ENCODE assay signal across 8 cellular contexts in the genomic region with DNA sequence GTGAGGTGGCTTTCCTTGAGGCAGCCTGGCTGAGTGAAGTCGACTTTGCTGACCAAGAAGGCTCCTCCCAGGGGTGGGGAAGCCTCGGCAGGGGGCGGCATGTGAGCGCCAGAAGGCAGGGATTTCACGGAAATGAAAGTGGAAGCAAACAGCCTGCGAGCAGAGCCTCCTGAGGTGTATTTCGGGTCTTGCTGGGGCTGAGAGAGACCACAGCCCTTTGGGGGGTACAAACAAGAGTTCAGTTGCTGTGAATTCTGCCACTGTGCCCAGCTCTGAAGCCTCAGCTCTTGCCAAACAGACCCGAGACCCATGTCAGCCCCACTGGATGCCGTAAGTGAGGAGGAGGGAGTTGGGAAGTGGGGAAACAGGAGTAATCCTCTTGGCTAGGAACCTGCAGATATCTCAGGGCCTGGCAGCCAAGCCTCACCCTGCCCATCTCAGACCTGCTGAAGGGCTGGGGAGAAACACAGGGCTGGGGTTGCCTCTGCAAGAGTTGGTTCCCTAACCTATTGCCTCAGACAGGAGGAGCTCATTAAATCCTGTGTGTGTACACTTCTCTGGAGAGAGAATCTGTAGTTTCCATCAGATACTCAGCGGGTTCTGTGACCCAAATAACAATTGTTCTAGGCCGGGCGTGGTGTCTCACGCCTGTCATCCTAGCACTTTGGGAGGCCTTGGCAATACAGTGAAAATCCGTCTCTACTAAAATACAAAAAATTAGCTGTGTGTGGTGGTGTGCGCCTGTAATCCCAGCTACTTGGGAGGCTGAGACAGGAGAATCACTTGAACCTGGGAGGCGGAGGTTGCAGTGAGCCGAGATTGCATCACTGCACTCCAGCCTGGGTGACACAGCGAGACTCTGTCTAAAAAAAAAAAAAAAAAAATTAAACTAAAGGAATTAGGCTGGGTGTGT. TPM values are rescaled to one million over a fixed set of nuclear protein-coding genes. Genes with fewer than 3 reads are reported as not detected.
DNase-seq lines count a peak whose midpoint lies in the region; ATAC-seq, FAIRE-seq and TF ChIP-seq lines count a peak whose summit lies in the region.

A gene (plus strand): TSS at position 146 of the 913 bp plus-strand sequence. CDS start 164 bp downstream, at position 310.

- H3K9ac ChIP-seq in K562 (ENCODE audit: insufficient read depth in 1 of 2, low read depth in 2 of 2, low read length in 2 of 2) (peak within 1 kb of the TSS; percentile 86 to 90), skeletal muscle tissue (ENCODE audit: low read depth in 1 of 3, low read length in 3 of 3) (peak within 1 kb of the TSS; percentile 90 to 96 (median 92))

- H3K27ac ChIP-seq in K562 (ENCODE audit: extremely low read depth, low read depth, low read length) (peak within 1 kb of the TSS; percentile 82), skeletal muscle tissue (ENCODE audit: low read depth, low read length) (peak within 1 kb of the TSS; percentile 89)

- TF ChIP-seq POLR2A in K562 (conservative IDR thresholded peaks at IDR 0.05): peak; percentile 71

- peaks cover 28% of the 10 kb centered on the region for H3K36me3 ChIP-seq in K562 (ENCODE audit: control insufficient read depth, insufficient read depth, low read length)
- H3K36me3 ChIP-seq in skeletal muscle tissue (ENCODE audit: control insufficient read depth in 3 of 3, insufficient read depth in 3 of 3, low read length in 3 of 3): peaks cover 12 to 19% (median 15%) of the 10 kb centered on the region in 3 donors

- FAIRE-seq in K562 (lab: Jason Lieb, UNC): peak; percentile 90

- POLR2A ChIA-PET in K562 (lab: Yijun Ruan, JAX): interaction anchor here (1.5 to 2.1 kb wide), 3 partner anchors 9 to 309 kb away, joined by 5 to 26 read pairs (median 9); a partner anchor contains a TSS

- TF ChIP-seq RAD21 in K562 (CRISPR knock-in tag; conservative IDR thresholded peaks at IDR 0.05 in 1 of 2, IDR thresholded peaks at IDR 0.05 in 1 of 2): peak; percentile 76 to 86

- in situ Hi-C loops in K562 (cut with MboI): no loop called here

- BruUV-seq in K562 (replicated peaks; lab: Mats Ljungman, UMichigan): no TSS peak

- H3K4me2 ChIP-seq in K562 (ENCODE audit: insufficient read depth, low read length): peak within 1 kb of the TSS; percentile 98

- peaks cover 11 to 22% of the 10 kb centered on the region in 2 experiments for H3K4me1 ChIP-seq in K562 (replicated peaks in 1 of 2; ENCODE audit: control insufficient read depth in 2 of 2, insufficient read depth in 2 of 2, low read length in 2 of 2)
- peaks cover 7 to 11% (median 10%) of the 10 kb centered on the region in 3 donors for H3K4me1 ChIP-seq in skeletal muscle tissue (ENCODE audit: control insufficient read depth in 3 of 3, insufficient read depth in 3 of 3, low read length in 3 of 3)

- intact Hi-C loops in K562 (cut with micrococcal nuclease): loop anchor here (1.0 kb wide), 1 partner anchor 17 kb away; no protein-coding TSS in a partner anchor

- peak within 1 kb of the TSS; percentile 98 for H2AFZ ChIP-seq in K562 (ENCODE audit: low read depth, low read length)

- DNase-seq in DMS53 treated with DMSO at 0.1 percent for 48 hours (lab: John Stamatoyannopoulos, UW; ENCODE audit: unreplicated experiment) (peak; percentile 80), NCI-H128 (lab: John Stamatoyannopoulos, UW; ENCODE audit: unreplicated experiment) (peak; percentile 7), UCSD-AML1 (lab: John Stamatoyannopoulos, UW; ENCODE audit: unreplicated experiment) (peak; percentile 84), K562 (ENCODE audit: extremely low read depth in 1 of 4, low spot score in 3 of 4) (peak; percentile 54 to 92 (median 70))

- peak within 1 kb of the TSS; percentile 56 for H3K4me3 ChIP-seq in K562
- H3K4me3 ChIP-seq in iPS-11a (ENCODE audit: low read depth, low read length): peak within 1 kb of the TSS; percentile 58
- H3K4me3 ChIP-seq in skeletal muscle tissue (ENCODE audit: low read length in 3 of 3): peak within 1 kb of the TSS; percentile 81 to 89 (median 82)

- TF ChIP-seq EP300 in K562 (IDR thresholded peaks at IDR 0.05; ENCODE audit: low read length): no peak

- CTCF ChIA-PET in K562 (lab: Yijun Ruan, JAX; ENCODE audit: low intra/inter-chr PET ratio): interaction anchor here (0.6 to 0.8 kb wide), 3 partner anchors 13 to 332 kb away, joined by 3 to 4 read pairs (median 3); no protein-coding TSS in a partner anchor

- WGBS in K562 (ENCODE audit: insufficient coverage, low coverage, missing lambda C conversion rate): 15% methylated on average over 15 of the region's 18 CpGs

- ATAC-seq in GM21786 (IDR thresholded peaks at IDR 0.05; ENCODE audit: unreplicated experiment) (peak; percentile 81), K562 (peak; percentile 92), HG02623 (IDR thresholded peaks at IDR 0.05; ENCODE audit: unreplicated experiment) (no peak)

- no peaks in the 10 kb centered on the region; the same call in 2 of the 3 replicates for H3K79me2 ChIP-seq in K562 (ENCODE audit: control insufficient read depth, insufficient read depth, low read length)

- H3K27me3 ChIP-seq in K562 (ENCODE audit: control insufficient read depth in 2 of 2, insufficient read depth in 2 of 2, low read length in 2 of 2): no peaks in the 10 kb centered on the region
- H3K27me3 ChIP-seq in skeletal muscle tissue (ENCODE audit: control insufficient read depth in 3 of 3, insufficient read depth in 3 of 3, low read length in 3 of 3): no peaks in the 10 kb centered on the region

- H3K9me3 ChIP-seq in K562 (replicated peaks; ENCODE audit: control insufficient read depth, insufficient read depth, low read depth, low read length): no peaks in the 10 kb centered on the region; the same call in 1 of the 2 replicates
- H3K9me3 ChIP-seq in skeletal muscle tissue (ENCODE audit: control insufficient read depth in 3 of 3, low read length in 3 of 3): no peaks in the 10 kb centered on the region

- peaks cover 9% of the 10 kb centered on the region; the same call in 1 of the 2 replicates for H4K20me1 ChIP-seq in K562 (replicated peaks; ENCODE audit: control insufficient read depth, insufficient read depth, low read length)

- peak; percentile 75 to 82 (median 79) for TF ChIP-seq CTCF in K562 (IDR thresholded peaks at IDR 0.05 in 2 of 3, conservative IDR thresholded peaks at IDR 0.05 in 1 of 3; ENCODE audit: insufficient read depth in 2 of 3, low read depth in 1 of 3, low read length in 3 of 3)

- no peaks in the 10 kb centered on the region for H3K9me1 ChIP-seq in K562 (ENCODE audit: control insufficient read depth, insufficient read depth, low read length)

TF ChIP-seq in K562, 482 proteins besides CTCF, POLR2A, EP300 and RAD21 (continues in another document):
- TF ChIP-seq, protein P1, sequence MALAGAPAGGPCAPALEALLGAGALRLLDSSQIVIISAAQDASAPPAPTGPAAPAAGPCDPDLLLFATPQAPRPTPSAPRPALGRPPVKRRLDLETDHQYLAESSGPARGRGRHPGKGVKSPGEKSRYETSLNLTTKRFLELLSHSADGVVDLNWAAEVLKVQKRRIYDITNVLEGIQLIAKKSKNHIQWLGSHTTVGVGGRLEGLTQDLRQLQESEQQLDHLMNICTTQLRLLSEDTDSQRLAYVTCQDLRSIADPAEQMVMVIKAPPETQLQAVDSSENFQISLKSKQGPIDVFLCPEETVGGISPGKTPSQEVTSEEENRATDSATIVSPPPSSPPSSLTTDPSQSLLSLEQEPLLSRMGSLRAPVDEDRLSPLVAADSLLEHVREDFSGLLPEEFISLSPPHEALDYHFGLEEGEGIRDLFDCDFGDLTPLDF (CRISPR knock-in tag; IDR thresholded peaks at IDR 0.05): no peak
- TF ChIP-seq PTBP1 (IDR thresholded peaks at IDR 0.05; ENCODE audit: low read depth, low read length): no peak
- no peak for TF ChIP-seq EHMT2 (IDR thresholded peaks at IDR 0.05)

RNA-seq across cellular contexts. Expression of the gene that starts here (rescaled TPM):
- total RNA-seq in K562 (2011; cell fraction: chromatin; rRNA removed; ENCODE audit: low replicate concordance): 4.9 and 13.4 TPM in 2 replicates
- 12.0 and 15.2 TPM in 2 replicates for total RNA-seq in K562 (2011; cell fraction: nucleolus; rRNA removed)
- total RNA-seq in K562 (2011; cell fraction: nucleoplasm; rRNA removed): 8.1 and 8.3 TPM in 2 replicates
- total RNA-seq in K562 (2014; rRNA removed) (11.7 and 13.9 TPM in 2 replicates), K562 (2014; rRNA removed; fragmentation: Illumina TruSeq; extraction: Trizol) (3.9 and 4.7 TPM in 2 replicates), K562 (2015; rRNA removed; fragmentation: Illumina TruSeq; extraction: Trizol) (8.4 and 9.4 TPM in 2 replicates), K562 (2021) (10.6 TPM in 2 replicates), skeletal muscle tissue (11.5 TPM)
- polyA plus RNA-seq in K562 (2011; rRNA removed) (5.3 and 7.5 TPM in 2 replicates), K562 (2014; fragmentation: Illumina TruSeq; extraction: Trizol) (11.3 TPM in 2 replicates), K562 (2014; fragmentation: Nextera tagmentation; extraction: Ambion mirVana) (10 to 100 TPM in 1 of 2 experiments, 1 to 10 TPM in 1; 4.4 to 10.2 TPM), K562 (2014; rRNA removed) (12.0 and 13.1 TPM in 2 replicates)
- 8.4 and 15.8 TPM in 2 replicates for polyA plus RNA-seq in K562 (2011; cell fraction: cytosol; rRNA removed)
- 8.6 and 12.3 TPM in 2 replicates for polyA plus RNA-seq in K562 (2011; cell fraction: nucleus; rRNA removed)
- polyA plus RNA-seq in K562 (2012): 16.2 and 33.1 TPM in 2 replicates
- 2.5 and 4.1 TPM in 2 replicates for polyA minus RNA-seq in K562 (2011; rRNA and poly(A)+ RNA removed)
- 2.3 and 3.0 TPM in 2 replicates for polyA minus RNA-seq in K562 (2011; cell fraction: cytosol; rRNA and poly(A)+ RNA removed)
- polyA minus RNA-seq in K562 (2011; cell fraction: nucleus; rRNA and poly(A)+ RNA removed): 3.2 and 3.3 TPM in 2 replicates

Comparison
In these comparisons a context has a peak if more than half of its experiments do, and no peak if none do; other contexts are left out.
1. DNase-seq: peak in every context shown above with its lines; median percentile 84 in UCSD-AML1; 80 in DMS53 treated with DMSO at 0.1 percent for 48 hours; 70 in K562; 7 in NCI-H128.